Comparison of ENCODE assay signal across 8 cellular contexts in the genomic region with DNA sequence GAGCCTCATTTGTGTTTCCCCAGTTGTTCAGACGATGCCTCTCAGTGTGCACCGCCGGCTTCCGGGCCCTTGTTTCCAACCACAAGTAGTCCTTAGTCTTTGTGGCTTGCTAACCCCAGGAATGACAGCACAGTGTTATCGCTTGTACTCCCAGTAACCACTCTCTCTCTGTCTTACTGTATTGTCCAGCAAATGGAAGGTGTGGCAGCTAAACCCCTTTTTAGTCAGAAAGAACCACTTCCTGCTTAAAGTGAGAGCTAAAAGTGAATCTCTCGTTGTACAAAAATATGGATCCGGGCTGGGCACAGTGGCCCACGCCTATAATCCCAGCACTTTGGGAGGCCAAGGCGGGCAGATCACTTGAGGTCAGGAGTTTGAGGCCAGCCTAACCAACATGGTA.
DNase-seq lines count a peak whose midpoint lies in the region; ATAC-seq and TF ChIP-seq lines count a peak whose summit lies in the region.

No MANE protein-coding gene starts in this region.

- H3K27ac Mint-ChIP-seq in activated naive CD8-positive, alpha-beta T cell treated with anti-CD3 and anti-CD28 coated beads for 36 hours, result peak overlapping the region; percentile 68
- no peak overlapping the region for H3K27ac Mint-ChIP-seq in H9

- no peak overlapping the region for H2BK120ac ChIP-seq in H9 (ENCODE audit: low read depth, low read length, poor library complexity, severe bottlenecking)

- no peak overlapping the region for H3K4ac ChIP-seq in H9 (ENCODE audit: low read depth, low read length)

- peaks cover 14% of the 10 kb centered on the region for H3K27me3 Mint-ChIP-seq in activated naive CD8-positive, alpha-beta T cell treated with anti-CD3 and anti-CD28 coated beads for 36 hours
- H3K27me3 Mint-ChIP-seq in H9 (ENCODE audit: low read depth), result no peaks in the 10 kb centered on the region

- no peaks in the 10 kb centered on the region for H3K9me3 Mint-ChIP-seq in activated naive CD8-positive, alpha-beta T cell treated with anti-CD3 and anti-CD28 coated beads for 36 hours
- no peaks in the 10 kb centered on the region for H3K9me3 Mint-ChIP-seq in H9

- no peak overlapping the region for H3K56ac ChIP-seq in H9 (ENCODE audit: insufficient read length, low read depth, low read length)

- no peak overlapping the region for H4K91ac ChIP-seq in H9 (ENCODE audit: insufficient read length, low read depth, low read length)

- no peak overlapping the region for H2BK12ac ChIP-seq in H9 (ENCODE audit: insufficient read length, low read depth, low read length)

- H3K79me2 ChIP-seq in H9 (ENCODE audit: insufficient read depth, low read length), result no peaks in the 10 kb centered on the region

- H3K9ac ChIP-seq in H9 (ENCODE audit: extremely low read depth, insufficient read length, low read length), result no peak overlapping the region

- H4K5ac ChIP-seq in H9 (ENCODE audit: insufficient read length, low read depth, low read length), result no peak overlapping the region

- no peaks in the 10 kb centered on the region for H3K27me3 ChIP-seq in H9 (ENCODE audit: insufficient read depth, low read length)

- H3K23me2 ChIP-seq in H9 (ENCODE audit: insufficient read length, low read depth, low read length, poor library complexity, severe bottlenecking), result no peaks in the 10 kb centered on the region

- H2AK5ac ChIP-seq in H9 (ENCODE audit: insufficient read length, low read length), result no peak overlapping the region

- H3K18ac ChIP-seq in H9 (ENCODE audit: insufficient read length, low read depth, low read length), result no peak overlapping the region

- no peak overlapping the region for H3K23ac ChIP-seq in H9 (ENCODE audit: insufficient read length, low read depth, low read length)

- H4K8ac ChIP-seq in H9 (replicated peaks; ENCODE audit: insufficient read length, low read depth, low read length), result no peak overlapping the region

- H3K14ac ChIP-seq in H9 (ENCODE audit: insufficient read depth, low read length), result no peak overlapping the region

- WGBS in H9 (ENCODE audit: extremely low coverage, insufficient read length, low lambda C conversion rate), result no CpG with 5 or more reads among the region's 9 CpGs

- TF ChIP-seq CTCF in GM12865 (IDR thresholded peaks at IDR 0.05; ENCODE audit: insufficient read depth, low read depth, low read length, missing control alignments), result no peak
- TF ChIP-seq CTCF in H9 (conservative IDR thresholded peaks at IDR 0.05), result no peak

- no peaks in the 10 kb centered on the region for H3K79me1 ChIP-seq in H9 (ENCODE audit: insufficient read depth, low read depth, low read length, poor library complexity, severe bottlenecking)

- no peak overlapping the region for H2BK15ac ChIP-seq in H9 (ENCODE audit: low read depth, low read length)

- no peaks in the 10 kb centered on the region for H4K20me1 ChIP-seq in H9 (ENCODE audit: control insufficient read depth, insufficient read depth, insufficient read length)

- H2BK5ac ChIP-seq in H9 (ENCODE audit: insufficient read length, low read length), result no peak overlapping the region

- no peaks in the 10 kb centered on the region for H3K9me3 ChIP-seq in H9 (ENCODE audit: control insufficient read depth, low read depth, low read length)

- DNase-seq in GM12865 (ENCODE audit: low read depth) (peak; percentile 95), T follicular helper cell (ENCODE audit: low read depth) (peak; percentile 1), DMS 273 (lab: John Stamatoyannopoulos, UW; ENCODE audit: unreplicated experiment) (no peak), H9 (no peak)
- peak; percentile 64 for DNase-seq in activated naive CD8-positive, alpha-beta T cell treated with anti-CD3 and anti-CD28 coated beads for 36 hours
- peak; percentile 76 for DNase-seq in stimulated activated CD8-positive, alpha-beta memory T cell treated with anti-CD3 and anti-CD28 coated beads, Interleukin-4, amount 100 ng/mL, for 48 hours
- DNase-seq in NK-92 treated with Interleukin-12 subunit alpha and Interleukin-12 subunit beta, amount 100 ng/mL, for 24 hours (lab: John Stamatoyannopoulos, UW), result no peak

- H3T11ph ChIP-seq in H9 (ENCODE audit: low read length), result no peak overlapping the region

- H3K27ac ChIP-seq in H9 (ENCODE audit: insufficient read length, low read depth, low read length), result no peak overlapping the region

- no peak overlapping the region for H3K4me3 Mint-ChIP-seq in activated naive CD8-positive, alpha-beta T cell treated with anti-CD3 and anti-CD28 coated beads for 36 hours
- no peak overlapping the region for H3K4me3 Mint-ChIP-seq in H9

- peak; percentile 69 for ATAC-seq in HG02759 (IDR thresholded peaks at IDR 0.05; ENCODE audit: unreplicated experiment)

- H2BK20ac ChIP-seq in H9 (ENCODE audit: low read depth, low read length, poor library complexity, severe bottlenecking), result no peak overlapping the region

- no peak overlapping the region for H3K4me3 ChIP-seq in GM12865 (ENCODE audit: low read depth, low read length)

- peaks cover 3% of the 10 kb centered on the region for H3K36me3 Mint-ChIP-seq in activated naive CD8-positive, alpha-beta T cell treated with anti-CD3 and anti-CD28 coated beads for 36 hours
- no peaks in the 10 kb centered on the region for H3K36me3 Mint-ChIP-seq in H9 (ENCODE audit: insufficient read depth in 1 of 3, low read depth in 3 of 3)

- H3K4me1 Mint-ChIP-seq in activated naive CD8-positive, alpha-beta T cell treated with anti-CD3 and anti-CD28 coated beads for 36 hours, result peaks cover 29% of the 10 kb centered on the region
- peaks cover 0 to 5% of the 10 kb centered on the region in 2 experiments; a peak in 2 of 4 replicates for H3K4me1 Mint-ChIP-seq in H9

- H2AFZ ChIP-seq in H9 (ENCODE audit: low read length), result no peak overlapping the region

- H3K4me2 ChIP-seq in H9 (ENCODE audit: insufficient read depth, insufficient read length, low read length), result no peak overlapping the region

- no peaks in the 10 kb centered on the region for H3K4me1 ChIP-seq in H9 (ENCODE audit: insufficient read depth, low read length)

Comparison
In these comparisons a context has a peak if more than half of its experiments do, and no peak if none do; other contexts are left out.
1. DNase-seq: peak in GM12865 (single experiment), T follicular helper cell (single experiment), activated naive CD8-positive, alpha-beta T cell treated with anti-CD3 and anti-CD28 coated beads for 36 hours (single experiment) and stimulated activated CD8-positive, alpha-beta memory T cell treated with anti-CD3 and anti-CD28 coated beads, Interleukin-4, amount 100 ng/mL, for 48 hours (single experiment); none in DMS 273 (single experiment), NK-92 treated with Interleukin-12 subunit alpha and Interleukin-12 subunit beta, amount 100 ng/mL, for 24 hours (single experiment) and H9 (single experiment).